ENCODE assay signal across 8 cellular contexts in the genomic region with DNA sequence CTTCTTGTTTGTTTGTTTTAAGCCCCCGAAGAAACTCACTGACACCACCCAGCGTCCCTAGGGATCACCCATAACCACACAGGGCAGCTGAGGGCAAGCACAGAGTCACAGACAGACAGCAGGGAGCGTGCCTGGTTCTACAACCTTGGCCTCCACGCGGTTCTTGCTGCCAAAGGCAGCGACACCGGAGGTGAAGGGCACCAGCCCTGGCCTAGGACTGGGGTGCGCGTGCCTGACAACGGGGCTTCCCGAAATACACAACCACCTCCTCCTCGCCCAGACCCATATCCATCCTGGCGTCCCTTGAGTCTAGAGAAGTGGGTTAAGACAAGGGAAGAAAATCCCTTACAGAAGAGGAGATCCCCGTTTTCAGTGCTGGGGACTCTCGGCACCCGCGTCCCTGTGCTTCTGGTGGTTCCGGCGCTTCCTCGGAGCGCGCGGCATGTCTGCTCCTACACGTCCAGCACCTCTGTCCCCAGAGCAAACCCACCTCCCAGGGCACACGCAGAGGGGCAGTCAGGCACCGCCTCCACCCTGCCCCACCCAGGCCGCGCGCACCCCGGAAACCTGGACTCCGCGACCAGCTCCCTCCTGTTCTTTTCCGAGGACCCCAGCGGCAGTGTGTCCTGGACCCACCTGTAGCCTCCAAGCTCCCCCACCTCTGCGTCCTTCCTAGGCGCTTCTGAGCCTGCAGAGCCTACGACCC. TPM values are rescaled to one million over a fixed set of nuclear protein-coding genes. Genes with fewer than 3 reads are reported as not detected.
DNase-seq lines count a peak whose midpoint lies in the region; ATAC-seq and TF ChIP-seq lines count a peak whose summit lies in the region.

No MANE protein-coding gene starts in this region.

- peaks cover 45% of the 10 kb centered on the region for H3K4me1 Mint-ChIP-seq in mesothelial cell of epicardium

- peak overlapping the region; percentile 32 for H3K27ac Mint-ChIP-seq in mesothelial cell of epicardium

- H3K36me3 Mint-ChIP-seq in mesothelial cell of epicardium, result no peaks in the 10 kb centered on the region

- peak overlapping the region; percentile 81 for H3K4me3 Mint-ChIP-seq in mesothelial cell of epicardium

- DNase-seq in Ammon's horn (ENCODE audit: low spot score), result peak; percentile 29
- DNase-seq in HK-2 (ENCODE audit: unreplicated experiment), result peak; percentile 14
- DNase-seq in activated CD4-positive, alpha-beta T cell treated with anti-CD3 and anti-CD28 coated beads for 48 hours, result peak; percentile 69
- DNase-seq in effector CD4-positive, alpha-beta T cell, result peak; percentile 38
- DNase-seq in mesothelial cell of epicardium (ENCODE audit: low spot score in 2 of 2, unreplicated experiment in 2 of 2), result no peak
- DNase-seq in stimulated activated naive CD8-positive, alpha-beta T cell treated with anti-CD3 and anti-CD28 coated beads, Interleukin-15, Interleukin-2, amounts not matched to agents 100 U/mL and 50 U/mL, for 24 hours, result peak; percentile 67
- DNase-seq in cerebellar nuclear complex (lab: John Stamatoyannopoulos, UW), result no peak

- peak; percentile 17 for ATAC-seq in GM19395 (IDR thresholded peaks at IDR 0.05; ENCODE audit: unreplicated experiment)
- peak; percentile 25 for ATAC-seq in stimulated activated naive CD8-positive, alpha-beta T cell treated with anti-CD3 and anti-CD28 coated beads, Interleukin-15, Interleukin-2, amounts not matched to agents 100 U/mL and 50 U/mL, for 24 hours

- no peaks in the 10 kb centered on the region for H3K9me3 Mint-ChIP-seq in mesothelial cell of epicardium

- peaks cover 59% of the 10 kb centered on the region for H3K27me3 Mint-ChIP-seq in mesothelial cell of epicardium (ENCODE audit: low read depth)

- TF ChIP-seq CTCF in mesothelial cell of epicardium (IDR thresholded peaks at IDR 0.05; ENCODE audit: unreplicated experiment), result no peak

RNA-seq across cellular contexts. Expression of a gene that starts 0.9 kb away (rescaled TPM):
- total RNA-seq in mesothelial cell of epicardium, result 10.0 to 11.0 TPM (median 10.2 TPM) in 3 replicates

Comparison
In these comparisons a context has a peak if more than half of its experiments do, and no peak if none do; other contexts are left out.
1. DNase-seq: peak in Ammon's horn (single experiment), HK-2 (single experiment), activated CD4-positive, alpha-beta T cell treated with anti-CD3 and anti-CD28 coated beads for 48 hours (single experiment), effector CD4-positive, alpha-beta T cell (single experiment) and stimulated activated naive CD8-positive, alpha-beta T cell treated with anti-CD3 and anti-CD28 coated beads, Interleukin-15, Interleukin-2, amounts not matched to agents 100 U/mL and 50 U/mL, for 24 hours (single experiment); none in mesothelial cell of epicardium (0 of 2) and cerebellar nuclear complex (0 of 2).